In the genomic region with DNA sequence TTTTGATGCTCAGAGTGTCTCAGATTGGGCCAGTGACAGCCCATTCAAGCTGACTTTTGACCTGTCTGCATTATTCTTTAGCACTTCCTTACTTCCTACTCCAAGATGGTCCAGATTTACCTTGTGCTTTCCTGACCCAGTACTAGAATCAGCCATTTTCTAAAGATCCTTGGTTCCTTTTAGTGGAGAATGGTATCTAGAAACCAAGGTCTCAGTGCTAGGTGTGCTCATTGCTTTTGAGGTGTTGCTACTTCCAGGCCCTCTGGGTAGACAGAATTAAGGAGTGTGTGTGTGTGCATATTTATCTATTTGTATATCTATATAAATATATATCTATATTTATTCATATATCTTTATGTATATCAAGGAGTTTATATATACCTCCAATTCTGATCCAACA, we compare ENCODE assay signal across 14 cellular contexts.
DNase-seq lines count a peak whose midpoint lies in the region; ATAC-seq and TF ChIP-seq lines count a peak whose summit lies in the region.
"Had no signal": no experiment of that assay in that cellular context is flagged by ENCODE, and none has a peak within 500 bp of the region (broad histone marks: within the 10 kb centered on the region; RNA-seq: fewer than 3 reads in every experiment).

No MANE protein-coding gene starts in this region.

- POLR2A ChIA-PET in A673 (lab: Charles Lee; ENCODE audit: low non-redundant PET) = no interaction called here

- H3K9me3 ChIP-seq in cardiac muscle cell (ENCODE audit: low read depth) (no peaks in the 10 kb centered on the region), T-helper 17 cell (ENCODE audit: control insufficient read depth, low read length, poor library complexity, severe bottlenecking) (no peaks in the 10 kb centered on the region), tibial artery (no peaks in the 10 kb centered on the region), A673 (ENCODE audit: low read depth, low read length, poor library complexity, severe bottlenecking) (no peaks in the 10 kb centered on the region)
- H3K9me3 ChIP-seq: upper lobe of right lung had no signal

- peaks cover 14% of the 10 kb centered on the region for H3K4me1 ChIP-seq in cardiac muscle cell (ENCODE audit: low read depth)
- H3K4me1 ChIP-seq in tibial artery = peaks cover 0 to 19% (median 12%) of the 10 kb centered on the region in 4 donors
- H3K4me1 ChIP-seq in A673 (ENCODE audit: insufficient read depth, low read length, poor library complexity, severe bottlenecking) = no peaks in the 10 kb centered on the region

- no peak for DNase-seq in cardiac muscle cell (ENCODE audit: low read depth in 1 of 2, low spot score in 1 of 2)
- DNase-seq in Right ventricle myocardium superior = no peak
- DNase-seq in T-helper 17 cell = no peak
- no peak for DNase-seq in mesothelial cell of epicardium (ENCODE audit: low spot score in 2 of 2, unreplicated experiment in 2 of 2)
- DNase-seq in tibial artery = no peak
- DNase-seq in A673 (ENCODE audit: low spot score) = no peak
- no peak for DNase-seq in HT-29 (ENCODE audit: low spot score)
- DNase-seq: activated CD4-positive, alpha-beta T cell treated with anti-CD3 and anti-CD28 coated beads, Interleukin-2, amount 50 U/mL, for 4 hours; H9; NCI-H1092 treated with DMSO at 0.1 percent for 48 hours; SHP77; stimulated activated CD8-positive, alpha-beta memory T cell treated with anti-CD3 and anti-CD28 coated beads, Interleukin-4, amount 100 ng/mL, for 48 hours; upper lobe of right lung had no signal

- no TSS peak for BruUV-seq in A673 (replicated peaks; lab: Mats Ljungman, UMichigan)

- H3K27ac Mint-ChIP-seq in T-helper 17 cell (peak overlapping the region; percentile 95), mesothelial cell of epicardium (peak overlapping the region; percentile 35)

- intact Hi-C loops in Right ventricle myocardium superior (cut with DNase I) = loop anchor here (2.0 to 5.0 kb wide), 3 partner anchors 65 to 113 kb away; a partner anchor contains a TSS
- intact Hi-C loops in tibial artery (cut with DNase I; ENCODE audit: low total_unique reads) = loop anchor here (5.0 to 10.0 kb wide), 3 partner anchors 110 to 265 kb away; no protein-coding TSS in a partner anchor
- intact Hi-C loops in A673 (cut with micrococcal nuclease; ENCODE audit: unreplicated experiment) = loop anchor here (2.0 to 10.0 kb wide), 4 partner anchors 111 to 643 kb away; no protein-coding TSS in a partner anchor

- no peak overlapping the region for H3K4me3 ChIP-seq in cardiac muscle cell
- H3K4me3 ChIP-seq in tibial artery = no peak overlapping the region
- no peak overlapping the region for H3K4me3 ChIP-seq in A673 (ENCODE audit: low read depth, low read length, poor library complexity, severe bottlenecking)

- H3K9me3 Mint-ChIP-seq in mesothelial cell of epicardium = peaks cover 14% of the 10 kb centered on the region

- ATAC-seq in Right ventricle myocardium superior (ENCODE audit: poor library complexity) (no peak), T-helper 17 cell (no peak), HG03457 (IDR thresholded peaks at IDR 0.05; ENCODE audit: unreplicated experiment) (no peak)
- ATAC-seq: upper lobe of right lung had no signal

- no peaks in the 10 kb centered on the region for H3K27me3 ChIP-seq in cardiac muscle cell
- no peaks in the 10 kb centered on the region for H3K27me3 ChIP-seq in tibial artery
- H3K27me3 ChIP-seq in A673 (replicated peaks; ENCODE audit: insufficient read depth, low read depth, low read length, poor library complexity) = no peaks in the 10 kb centered on the region
- H3K27me3 ChIP-seq: upper lobe of right lung had no signal

- TF ChIP-seq CTCF in cardiac muscle cell (IDR thresholded peaks at IDR 0.05; ENCODE audit: low read depth, low read length) (no peak), mesothelial cell of epicardium (IDR thresholded peaks at IDR 0.05; ENCODE audit: unreplicated experiment) (no peak), tibial artery (IDR thresholded peaks at IDR 0.05) (no peak), A673 (conservative IDR thresholded peaks at IDR 0.05; ENCODE audit: low read depth, low read length) (no peak)

- no peaks in the 10 kb centered on the region for H3K36me3 Mint-ChIP-seq in T-helper 17 cell (ENCODE audit: low read depth)
- H3K36me3 Mint-ChIP-seq in mesothelial cell of epicardium = no peaks in the 10 kb centered on the region

- H3K27ac ChIP-seq in cardiac muscle cell (peak overlapping the region; percentile 73), tibial artery (peak overlapping the region; percentile 86 to 92), A673 (ENCODE audit: low read depth, low read length, poor library complexity, severe bottlenecking) (no peak overlapping the region)

- peaks cover 32% of the 10 kb centered on the region for H3K4me1 Mint-ChIP-seq in T-helper 17 cell
- peaks cover 19% of the 10 kb centered on the region for H3K4me1 Mint-ChIP-seq in mesothelial cell of epicardium

- CTCF ChIA-PET in A673 (lab: Charles Lee) = interaction anchor here (2.0 kb wide), 1 partner anchor 265 kb away, joined by 5 read pairs; no protein-coding TSS in a partner anchor

- H3K27me3 Mint-ChIP-seq in T-helper 17 cell (no peaks in the 10 kb centered on the region), mesothelial cell of epicardium (ENCODE audit: low read depth) (peaks cover 2% of the 10 kb centered on the region)

- H3K4me3 Mint-ChIP-seq in T-helper 17 cell (peak overlapping the region; percentile 83), mesothelial cell of epicardium (peak overlapping the region; percentile 84)

- no peaks in the 10 kb centered on the region for H3K36me3 ChIP-seq in cardiac muscle cell
- no peaks in the 10 kb centered on the region for H3K36me3 ChIP-seq in tibial artery
- no peaks in the 10 kb centered on the region for H3K36me3 ChIP-seq in A673 (ENCODE audit: insufficient read depth, low read length, poor library complexity, severe bottlenecking)
- H3K36me3 ChIP-seq: upper lobe of right lung had no signal
